In genomic region chr11:69121021-69121420, GRCh38 we compare ENCODE assay signal across 1 cellular context.
TF ChIP-seq lines count a peak whose summit lies in the region.

No MANE protein-coding gene starts in this region.

TF ChIP-seq in HCT116, 20 proteins besides CTCF, POLR2A, EP300 and RAD21:
- TF ChIP-seq, protein P1, sequence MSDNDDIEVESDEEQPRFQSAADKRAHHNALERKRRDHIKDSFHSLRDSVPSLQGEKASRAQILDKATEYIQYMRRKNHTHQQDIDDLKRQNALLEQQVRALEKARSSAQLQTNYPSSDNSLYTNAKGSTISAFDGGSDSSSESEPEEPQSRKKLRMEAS (IDR thresholded peaks at IDR 0.05): no peak
- no peak for TF ChIP-seq SIN3A (IDR thresholded peaks at IDR 0.05; ENCODE audit: low read depth)
- no peak for TF ChIP-seq CEBPB (IDR thresholded peaks at IDR 0.05; ENCODE audit: low read depth)
- no peak for TF ChIP-seq SRF (IDR thresholded peaks at IDR 0.05; ENCODE audit: low read depth)
- no peak for TF ChIP-seq REST (IDR thresholded peaks at IDR 0.05; ENCODE audit: low read depth)
- TF ChIP-seq EGR1 (IDR thresholded peaks at IDR 0.05; ENCODE audit: low read depth): no peak
- TF ChIP-seq JUND (IDR thresholded peaks at IDR 0.05): no peak
- TF ChIP-seq ATF3 (IDR thresholded peaks at IDR 0.05): no peak
- no peak for TF ChIP-seq YY1 (IDR thresholded peaks at IDR 0.05; ENCODE audit: extremely low read depth, insufficient replicate concordance, low read depth, low read length)
- no peak for TF ChIP-seq SP1 (IDR thresholded peaks at IDR 0.05; ENCODE audit: low read depth)
- TF ChIP-seq ZNF274 (IDR thresholded peaks at IDR 0.05; ENCODE audit: low read depth, low read length): no peak
- TF ChIP-seq ZBTB33 (IDR thresholded peaks at IDR 0.05; ENCODE audit: extremely low read depth, insufficient replicate concordance, low read length): no peak
- no peak for TF ChIP-seq EZH2 (IDR thresholded peaks at IDR 0.05)
